In genomic region chr19:56314584-56315075, GRCh38 we compare ENCODE assay signal across 8 cellular contexts. TPM values are rescaled to one million over a fixed set of nuclear protein-coding genes. Genes with fewer than 3 reads are reported as not detected.
A peak's percentile ranks its signal among the peaks of the same experiment; 100 is the strongest.
DNase-seq lines count a peak whose midpoint lies in the region; ATAC-seq and TF ChIP-seq lines count a peak whose summit lies in the region.

Gene ZSCAN5A (minus strand): TSS chr19:56314839. CDS start chr19:56225046, 89,793 bp downstream.

- peak; percentile 86 for TF ChIP-seq POLR2A in GM19193 (IDR thresholded peaks at IDR 0.05; ENCODE audit: extremely low read depth, insufficient read depth, insufficient read length)

- DNase-seq in Ammon's horn (ENCODE audit: low spot score) (peak; percentile 98), NCI-H460 (ENCODE audit: extremely low read depth, low read depth) (peak; percentile 92), cerebellar cortex (ENCODE audit: low spot score) (peak; percentile 97), islet precursor cell (peak; percentile 97)
- peak; percentile 97 for DNase-seq in activated CD4-positive, CD25-positive, alpha-beta regulatory T cell treated with anti-CD3 and anti-CD28 coated beads, Interleukin-2, amount 50 U/mL, for 72 hours
- DNase-seq in stimulated activated CD4-positive, alpha-beta T cell treated with anti-CD3 and anti-CD28 coated beads, Interleukin-12 subunit alpha, Interleukin-12 subunit beta, amount 100 ng/mL, for 4 hours = peak; percentile 98

- ATAC-seq in HG03432 (IDR thresholded peaks at IDR 0.05; ENCODE audit: unreplicated experiment) = peak; percentile 78

RNA-seq across cellular contexts. Expression of gene ZSCAN5A, which starts in this region (rescaled TPM):
- total RNA-seq in NCI-H460 (2014; rRNA removed; shearing (Covaris generic)) = 5.5 and 6.5 TPM in 2 replicates
- 3.3 and 5.5 TPM in 2 replicates for polyA plus RNA-seq in NCI-H460 (2014; cell fraction: nucleus; rRNA removed)

Comparison
In these comparisons a context has a peak if more than half of its experiments do, and no peak if none do; other contexts are left out.
1. Peak in every context shown above with its lines: DNase-seq and ATAC-seq.